ENCODE assay signal across 17 cellular contexts in genomic region chr9:96050876-96051185, GRCh38.
DNase-seq lines count a peak whose midpoint lies in the region; ATAC-seq lines count a peak whose summit lies in the region.
"Had no signal": no experiment of that assay in that cellular context is flagged by ENCODE, and none has a peak within 500 bp of the region (broad histone marks: within the 10 kb centered on the region; RNA-seq: fewer than 3 reads in every experiment).

No MANE protein-coding gene starts in this region.

- no peaks in the 10 kb centered on the region for H3K36me3 Mint-ChIP-seq in central memory CD8-positive, alpha-beta T cell (ENCODE audit: insufficient read depth)
- no peaks in the 10 kb centered on the region for H3K36me3 Mint-ChIP-seq in stimulated activated effector memory CD8-positive, alpha-beta T cell treated with anti-CD3 and anti-CD28 coated beads, Interleukin-12 subunit alpha, Interleukin-12 subunit beta, amount 100 ng/mL, for 72 hours
- H3K36me3 Mint-ChIP-seq: CD4-positive, CD25-positive, alpha-beta regulatory T cell; CD8-positive, alpha-beta T cell had no signal

- H2BK15ac ChIP-seq in neuronal stem cell (ENCODE audit: low read length), result peak overlapping the region; percentile 41

- H4K91ac ChIP-seq in neuronal stem cell (ENCODE audit: low read depth, low read length, poor library complexity), result no peak overlapping the region

- no peak overlapping the region for H3K4me3 ChIP-seq in BLaER1
- H3K4me3 ChIP-seq in neuronal stem cell (ENCODE audit: low read length in 2 of 2), result peak overlapping the region in 1 of 2 donors; percentile 55
- H3K4me3 ChIP-seq: GM23248 had no signal

- no peaks in the 10 kb centered on the region for H3K9me3 Mint-ChIP-seq in central memory CD8-positive, alpha-beta T cell
- H3K9me3 Mint-ChIP-seq in stimulated activated effector memory CD8-positive, alpha-beta T cell treated with anti-CD3 and anti-CD28 coated beads, Interleukin-12 subunit alpha, Interleukin-12 subunit beta, amount 100 ng/mL, for 72 hours, result no peaks in the 10 kb centered on the region

- no peak overlapping the region for H2BK5ac ChIP-seq in neuronal stem cell (ENCODE audit: low read length)

- no peak for DNase-seq in central memory CD8-positive, alpha-beta T cell (ENCODE audit: low spot score in 2 of 2)
- no peak for DNase-seq in neuronal stem cell (ENCODE audit: low spot score)
- DNase-seq in stimulated activated effector memory CD8-positive, alpha-beta T cell treated with anti-CD3 and anti-CD28 coated beads, Interleukin-12 subunit alpha, Interleukin-12 subunit beta, amount 100 ng/mL, for 72 hours (ENCODE audit: low spot score in 2 of 2), result no peak
- no peak for DNase-seq in NCI-H2029 (lab: John Stamatoyannopoulos, UW)
- no peak for DNase-seq in dermis blood vessel endothelial cell
- DNase-seq in stimulated activated naive CD8-positive, alpha-beta T cell treated with anti-CD3 and anti-CD28 coated beads, Interleukin-15, Interleukin-2, amounts not matched to agents 100 U/mL and 50 U/mL, for 24 hours, result no peak
- DNase-seq: BE2C; Caco-2; CD4-positive, CD25-positive, alpha-beta regulatory T cell; CD8-positive, alpha-beta T cell; DMS153; DND-41; GM23248; H9 had no signal

- H3K4ac ChIP-seq in neuronal stem cell (ENCODE audit: low read length), result no peak overlapping the region

- no peak overlapping the region for H3K27ac ChIP-seq in BLaER1
- no peak overlapping the region for H3K27ac ChIP-seq in neuronal stem cell (replicated peaks; ENCODE audit: low read length)
- H3K27ac ChIP-seq: 22Rv1, GM23248 had no signal

- H2BK12ac ChIP-seq in neuronal stem cell (ENCODE audit: low read length), result no peak overlapping the region

- H3K79me1 ChIP-seq in neuronal stem cell (ENCODE audit: low read depth, low read length), result no peaks in the 10 kb centered on the region

- H3K27me3 ChIP-seq in BLaER1 (no peaks in the 10 kb centered on the region), neuronal stem cell (ENCODE audit: control insufficient read depth in 3 of 3, insufficient read depth in 3 of 3, low read depth in 1 of 3, low read length in 3 of 3) (no peaks in the 10 kb centered on the region)
- H3K27me3 ChIP-seq: BE2C had no signal

- ATAC-seq in central memory CD8-positive, alpha-beta T cell (replicated peaks; ENCODE audit: extremely low read depth, poor library complexity, severe bottlenecking), result no peak
- ATAC-seq in stimulated activated effector memory CD8-positive, alpha-beta T cell treated with anti-CD3 and anti-CD28 coated beads, Interleukin-12 subunit alpha, Interleukin-12 subunit beta, amount 100 ng/mL, for 72 hours, result no peak
- ATAC-seq in stimulated activated naive CD8-positive, alpha-beta T cell treated with anti-CD3 and anti-CD28 coated beads, Interleukin-15, Interleukin-2, amounts not matched to agents 100 U/mL and 50 U/mL, for 24 hours, result no peak
- ATAC-seq: CD8-positive, alpha-beta T cell; HCT116 had no signal

- H3K9me3 ChIP-seq in BLaER1 (peaks cover 34% of the 10 kb centered on the region), neuronal stem cell (replicated peaks in 1 of 2; ENCODE audit: control insufficient read depth in 2 of 2, insufficient read depth in 1 of 2, low read depth in 1 of 2, low read length in 2 of 2) (peaks cover 2 to 10% of the 10 kb centered on the region in 2 donors)
- H3K9me3 ChIP-seq: BE2C, Caco-2 had no signal

- no peak overlapping the region for H3K4me3 Mint-ChIP-seq in central memory CD8-positive, alpha-beta T cell
- no peak overlapping the region for H3K4me3 Mint-ChIP-seq in stimulated activated effector memory CD8-positive, alpha-beta T cell treated with anti-CD3 and anti-CD28 coated beads, Interleukin-12 subunit alpha, Interleukin-12 subunit beta, amount 100 ng/mL, for 72 hours
- H3K4me3 Mint-ChIP-seq: CD4-positive, CD25-positive, alpha-beta regulatory T cell; CD8-positive, alpha-beta T cell; H9 had no signal

- H2AK5ac ChIP-seq in neuronal stem cell (ENCODE audit: low read depth, low read length), result no peak overlapping the region

- H4K20me1 ChIP-seq in BLaER1, result no peaks in the 10 kb centered on the region

- peak overlapping the region; percentile 20 for H3K18ac ChIP-seq in neuronal stem cell (ENCODE audit: low read length)

- H3K9ac ChIP-seq in BLaER1 (no peak overlapping the region), neuronal stem cell (ENCODE audit: low read depth, low read length, poor library complexity) (no peak overlapping the region)
- H3K9ac ChIP-seq: GM23248 had no signal

- H3K27ac Mint-ChIP-seq in central memory CD8-positive, alpha-beta T cell (ENCODE audit: low read depth), result peak overlapping the region; percentile 11
- H3K27ac Mint-ChIP-seq in stimulated activated effector memory CD8-positive, alpha-beta T cell treated with anti-CD3 and anti-CD28 coated beads, Interleukin-12 subunit alpha, Interleukin-12 subunit beta, amount 100 ng/mL, for 72 hours, result peak overlapping the region; percentile 49
- H3K27ac Mint-ChIP-seq: CD8-positive, alpha-beta T cell had no signal

- no peak overlapping the region for H4K8ac ChIP-seq in neuronal stem cell (ENCODE audit: low read depth, low read length)

- no peak overlapping the region for H3K23ac ChIP-seq in neuronal stem cell (ENCODE audit: low read depth, low read length, poor library complexity)

- peaks cover 44% of the 10 kb centered on the region for H3K4me1 ChIP-seq in BLaER1
- H3K4me1 ChIP-seq in neuronal stem cell (ENCODE audit: control insufficient read depth in 2 of 2, insufficient read depth in 1 of 2, low read depth in 1 of 2, low read length in 2 of 2), result peaks cover 24 to 26% of the 10 kb centered on the region in 2 donors
- H3K4me1 ChIP-seq: BE2C, Caco-2 had no signal

- H3K4me2 ChIP-seq in BLaER1, result peak overlapping the region; percentile 94; the same call in 1 of the 2 replicates
- no peak overlapping the region for H3K4me2 ChIP-seq in neuronal stem cell (ENCODE audit: insufficient read depth, low read length, poor library complexity, severe bottlenecking)

- H3K4me1 Mint-ChIP-seq in central memory CD8-positive, alpha-beta T cell, result no peaks in the 10 kb centered on the region
- H3K4me1 Mint-ChIP-seq in stimulated activated effector memory CD8-positive, alpha-beta T cell treated with anti-CD3 and anti-CD28 coated beads, Interleukin-12 subunit alpha, Interleukin-12 subunit beta, amount 100 ng/mL, for 72 hours, result no peaks in the 10 kb centered on the region

- no peak overlapping the region for H2BK120ac ChIP-seq in neuronal stem cell (ENCODE audit: low read depth, low read length)

- WGBS in neuronal stem cell (ENCODE audit: extremely low coverage in 2 of 2, insufficient read length in 2 of 2, insufficient replicate concordance in 1 of 2), 2 donors, result no CpG with 5 or more reads among the region's 8 CpGs

- H2AFZ ChIP-seq in neuronal stem cell (ENCODE audit: low read length), result no peak overlapping the region
- H2AFZ ChIP-seq: GM23248 had no signal

- H3K36me3 ChIP-seq in BLaER1 (no peaks in the 10 kb centered on the region), neuronal stem cell (replicated peaks in 1 of 2; ENCODE audit: control insufficient read depth in 2 of 2, insufficient read depth in 2 of 2, low read length in 2 of 2) (no peaks in the 10 kb centered on the region)
- H3K36me3 ChIP-seq: BE2C had no signal

- H3K27me3 Mint-ChIP-seq in central memory CD8-positive, alpha-beta T cell, result peaks cover 17% of the 10 kb centered on the region

- peak overlapping the region; percentile 42 for H3K14ac ChIP-seq in neuronal stem cell (ENCODE audit: low read length)
